Comparison of ENCODE assay signal across 8 cellular contexts in the genomic region with DNA sequence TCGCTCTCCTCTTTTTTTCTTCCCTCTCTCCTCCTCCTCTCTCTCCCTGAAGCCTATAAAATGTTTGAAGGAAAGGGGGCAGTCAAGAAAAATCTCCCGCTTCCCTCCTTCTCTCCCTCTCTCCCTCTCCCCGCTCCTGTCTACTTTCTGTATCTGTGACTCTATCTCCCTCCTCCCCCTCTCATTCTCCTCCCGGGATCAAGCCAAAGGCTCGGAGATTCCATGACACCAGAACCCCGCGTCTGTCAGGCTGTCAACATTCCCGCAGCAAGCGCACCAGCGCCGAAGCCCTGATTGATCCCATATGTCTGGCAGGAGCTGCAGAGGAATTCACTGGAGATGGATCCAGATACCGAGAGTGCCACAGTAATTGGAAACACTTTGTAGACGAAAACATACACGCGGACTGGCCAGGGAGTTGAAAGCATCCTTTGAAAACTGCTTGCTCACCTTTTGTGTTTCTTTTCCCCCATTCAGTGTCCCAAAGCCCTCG. TPM values are rescaled to one million over a fixed set of nuclear protein-coding genes. Genes with fewer than 3 reads are reported as not detected.
DNase-seq lines count a peak whose midpoint lies in the region; ATAC-seq and TF ChIP-seq lines count a peak whose summit lies in the region.
"Had no signal": no experiment of that assay in that cellular context is flagged by ENCODE, and none has a peak within 500 bp of the region (broad histone marks: within the 10 kb centered on the region; RNA-seq: fewer than 3 reads in every experiment).

No MANE protein-coding gene starts in this region.

- TF ChIP-seq RAD21 in liver (IDR thresholded peaks at IDR 0.05), result no peak

- peaks cover 56% of the 10 kb centered on the region for H3K27me3 ChIP-seq in HUES64 (ENCODE audit: insufficient read depth, low read length)
- peaks cover 0 to 6% (median 3%) of the 10 kb centered on the region in 4 donors for H3K27me3 ChIP-seq in liver (ENCODE audit: control insufficient read depth in 4 of 4, insufficient read depth in 4 of 4, low read length in 3 of 4)
- H3K27me3 ChIP-seq in thyroid gland, result peaks cover 9% of the 10 kb centered on the region

- H3K4me3 ChIP-seq in HUES64 (ENCODE audit: low read length), result peak overlapping the region; percentile 71
- peak overlapping the region in 1 of 3 donors; percentile 49 for H3K4me3 ChIP-seq in liver (ENCODE audit: low read depth in 1 of 3, low read length in 3 of 3)
- H3K4me3 ChIP-seq in thyroid gland (replicated peaks in 1 of 3), result peak overlapping the region in 1 of 3 donors; percentile 27

- 5% methylated on average over 16 of the region's 16 CpGs for WGBS in HUES64
- 3% methylated on average over 16 of the region's 16 CpGs for WGBS in liver
- 1 to 4% methylated on average over 16 of the region's 16 CpGs for WGBS in thyroid gland, 2 donors

- H3K36me3 ChIP-seq in HUES64 (ENCODE audit: insufficient read depth, low read length) (no peaks in the 10 kb centered on the region), liver (ENCODE audit: control insufficient read depth in 4 of 4, insufficient read depth in 3 of 4, low read depth in 1 of 4, low read length in 3 of 4) (no peaks in the 10 kb centered on the region), thyroid gland (no peaks in the 10 kb centered on the region)

- intact Hi-C loops in thyroid gland (cut with DNase I), result no loop called here

- no peak overlapping the region for H3K27ac ChIP-seq in HUES64 (ENCODE audit: low read depth, low read length)
- peak overlapping the region; percentile 14 for H3K27ac ChIP-seq in cingulate gyrus (ENCODE audit: low read depth, low read length)
- peak overlapping the region; percentile 17 to 53 for H3K27ac ChIP-seq in liver (ENCODE audit: low read depth in 1 of 2, low read length in 2 of 2)
- peak overlapping the region in 2 of 3 donors; percentile 67 to 78 for H3K27ac ChIP-seq in thyroid gland

- H3K9me3 ChIP-seq in HUES64 (ENCODE audit: insufficient read depth, low read depth, low read length), result no peaks in the 10 kb centered on the region
- no peaks in the 10 kb centered on the region for H3K9me3 ChIP-seq in liver (ENCODE audit: control insufficient read depth in 4 of 4, low read length in 3 of 4)
- no peaks in the 10 kb centered on the region for H3K9me3 ChIP-seq in thyroid gland

- no peak for TF ChIP-seq CTCF in liver (IDR thresholded peaks at IDR 0.05; ENCODE audit: low read depth, low read length, missing input control)
- no peak for TF ChIP-seq CTCF in thyroid gland (IDR thresholded peaks at IDR 0.05)

- ATAC-seq in HG03354 (IDR thresholded peaks at IDR 0.05; ENCODE audit: poor library complexity, severe bottlenecking, unreplicated experiment) (no peak), HG02588 (IDR thresholded peaks at IDR 0.05; ENCODE audit: unreplicated experiment) (no peak)
- ATAC-seq: T-cell had no signal

- H3K4me1 ChIP-seq in HUES64 (ENCODE audit: insufficient read depth, low read length), result peaks cover 25% of the 10 kb centered on the region
- H3K4me1 ChIP-seq in liver (ENCODE audit: control insufficient read depth in 4 of 4, insufficient read depth in 4 of 4, low read length in 3 of 4), result peaks cover 0 to 13% (median 9%) of the 10 kb centered on the region in 4 donors
- H3K4me1 ChIP-seq in thyroid gland, result no peaks in the 10 kb centered on the region

- 0 out of 2 replicates have a peak overlapping the region, but pooled peaks have one; percentile 33 for H3K9ac ChIP-seq in HUES64 (ENCODE audit: low read depth, low read length)
- no peak overlapping the region for H3K9ac ChIP-seq in liver (ENCODE audit: low read depth in 1 of 2, low read length in 2 of 2)

- no peak for TF ChIP-seq POLR2A in thyroid gland (IDR thresholded peaks at IDR 0.05)

- DNase-seq in thyroid gland (no peak), pons (ENCODE audit: low spot score) (no peak)
- DNase-seq: T-cell had no signal

TF ChIP-seq in liver, 16 proteins besides CTCF, POLR2A, EP300 and RAD21:
- peak; percentile 10 for TF ChIP-seq NR2F2 (IDR thresholded peaks at IDR 0.05)
- TF ChIP-seq EGR1 (IDR thresholded peaks at IDR 0.05; ENCODE audit: low read depth in 2 of 2), result no peak

RNA-seq across cellular contexts. Expression of gene SVEP1, which starts 0.3 kb away (rescaled TPM):
- 0.30 TPM for polyA plus RNA-seq in HUES64 (2013, experiment 1 of 2)
- polyA plus RNA-seq in HUES64 (2013, experiment 2 of 2), result 0.38 TPM
- 1 to 10 TPM; 2.2 to 7.5 TPM for total RNA-seq in liver
- polyA plus RNA-seq in liver, result 1 to 10 TPM in 1 of 2 donors, under 1 TPM in 1; 0.58 to 1.5 TPM
- 10 to 100 TPM; 14.1 to 55.5 (median 31.9) TPM for total RNA-seq in thyroid gland
